8 cellular contexts compared by ENCODE assay signal in the genomic region with DNA sequence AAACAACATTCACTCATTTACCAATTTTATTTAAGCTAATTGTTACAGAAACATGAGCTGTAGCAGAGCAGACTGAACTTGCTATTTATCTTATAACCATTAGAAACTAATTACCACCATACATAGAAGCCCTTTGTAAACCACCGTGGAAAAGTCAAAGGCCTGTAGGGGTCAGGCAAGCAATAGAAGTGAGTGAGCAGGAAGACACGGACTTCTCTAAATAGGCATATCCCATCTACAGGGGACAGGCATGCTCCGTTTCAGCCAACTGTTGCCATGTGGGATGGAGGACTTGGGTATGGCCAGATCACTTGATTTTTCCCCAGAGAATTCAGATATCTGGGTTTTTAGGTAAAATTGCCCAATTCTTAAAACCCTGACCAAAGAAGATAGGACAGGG. TPM values are rescaled to one million over a fixed set of nuclear protein-coding genes. Genes with fewer than 3 reads are reported as not detected.
A peak's percentile ranks its signal among the peaks of the same experiment; 100 is the strongest.
DNase-seq lines count a peak whose midpoint lies in the region; TF ChIP-seq lines count a peak whose summit lies in the region.

No MANE protein-coding gene starts in this region.

- no peak for DNase-seq in GM10248 (ENCODE audit: extremely low spot score)
- peak; percentile 13 for DNase-seq in LHCN-M2 (ENCODE audit: low read depth)
- DNase-seq in cardiac fibroblast (ENCODE audit: low read depth in 2 of 2), result peak; percentile 40 to 41
- DNase-seq in NCI-H2227 treated with DMSO at 0.1 percent for 48 hours (lab: John Stamatoyannopoulos, UW), result no peak
- DNase-seq in activated effector memory CD4-positive, alpha-beta T cell treated with anti-CD3 and anti-CD28 coated beads, Interleukin-2, amount 50 U/mL, for 16 hours, result no peak
- DNase-seq in NCI-H2107 (lab: John Stamatoyannopoulos, UW), result no peak
- DNase-seq in epidermal melanocyte (ENCODE audit: insufficient read length, low spot score), result no peak

- H3K9me2 ChIP-seq in neural cell (ENCODE audit: insufficient read depth, low read length), result no peaks in the 10 kb centered on the region

- H4K20me1 ChIP-seq in neural cell (ENCODE audit: insufficient read depth), result no peaks in the 10 kb centered on the region

- TF ChIP-seq CTCF in GM10248 (IDR thresholded peaks at IDR 0.05; ENCODE audit: control extremely low read depth, extremely low read depth, low read depth, missing control alignments) (peak; percentile 47), cardiac fibroblast (IDR thresholded peaks at IDR 0.05; ENCODE audit: low read depth, low read length) (peak; percentile 32), neural cell (IDR thresholded peaks at IDR 0.05; ENCODE audit: poor library complexity, severe bottlenecking) (peak; percentile 49)

- peak; percentile 51 for TF ChIP-seq RAD21 in neural cell (conservative IDR thresholded peaks at IDR 0.05)

- no peaks in the 10 kb centered on the region for H3K27me3 ChIP-seq in neural cell (ENCODE audit: insufficient read depth, low read depth, low read length)

- no peaks in the 10 kb centered on the region for H3K79me2 ChIP-seq in neural cell (replicated peaks; ENCODE audit: insufficient read depth, low read length)

- no peak for TF ChIP-seq EP300 in neural cell (conservative IDR thresholded peaks at IDR 0.05; ENCODE audit: poor library complexity, severe bottlenecking)

- POLR2A ChIA-PET in GM10248 (lab: Yijun Ruan, JAX), result no interaction called here

- no peak overlapping the region for H3K9ac ChIP-seq in neural cell (ENCODE audit: low read length)

- H2AFZ ChIP-seq in neural cell (ENCODE audit: low read depth, low read length), result no peak overlapping the region

- no peak overlapping the region for H3K27ac ChIP-seq in neural cell (ENCODE audit: low read length)

- H3K9me3 ChIP-seq in neural cell (ENCODE audit: low read length), result no peaks in the 10 kb centered on the region

- H3F3A ChIP-seq in neural cell (ENCODE audit: insufficient read depth, low read length, poor library complexity, severe bottlenecking), result no peaks in the 10 kb centered on the region

- CTCF ChIA-PET in GM10248 (lab: Yijun Ruan, JAX), result interaction anchor here (1.4 to 6.4 kb wide), 8 partner anchors 10 to 640 kb away, joined by 3 to 46 read pairs (median 15); no protein-coding TSS in a partner anchor

- no peaks in the 10 kb centered on the region for H3K36me3 ChIP-seq in neural cell (ENCODE audit: insufficient read depth, low read length)

- H3K4me3 ChIP-seq in cardiac fibroblast (replicated peaks in 1 of 2; ENCODE audit: low read depth in 2 of 2, low read length in 2 of 2) (no peak overlapping the region), neural cell (ENCODE audit: low read length) (no peak overlapping the region)

- no peak overlapping the region for H3K4me2 ChIP-seq in neural cell (ENCODE audit: low read length)

TF ChIP-seq in neural cell, 6 proteins besides CTCF, POLR2A, EP300 and RAD21:
- TF ChIP-seq TAF1 (IDR thresholded peaks at IDR 0.05; ENCODE audit: low read depth) (no peak), SMC3 (conservative IDR thresholded peaks at IDR 0.05; ENCODE audit: poor library complexity) (peak; percentile 17), EZH2 (IDR thresholded peaks at IDR 0.05; ENCODE audit: borderline replicate concordance, insufficient read depth, low read length, poor library complexity, severe bottlenecking) (no peak)

RNA-seq across cellular contexts. Expression of gene PRRC1, which starts 44.8 kb away (rescaled TPM):
- total RNA-seq in LHCN-M2 (2014; rRNA removed), result 44.9 and 50.3 TPM in 2 replicates
- polyA plus RNA-seq in LHCN-M2 (2012), result 38.0 TPM
- polyA plus RNA-seq in neural cell, result 32.8 and 36.3 TPM in 2 replicates
- 73.3 and 86.8 TPM in 2 replicates for polyA minus RNA-seq in neural cell

Comparison
In these comparisons a context has a peak if more than half of its experiments do, and no peak if none do; other contexts are left out.
1. DNase-seq: peak in LHCN-M2 (single experiment) and cardiac fibroblast (2 of 2); none in GM10248 (single experiment), NCI-H2227 treated with DMSO at 0.1 percent for 48 hours (single experiment), activated effector memory CD4-positive, alpha-beta T cell treated with anti-CD3 and anti-CD28 coated beads, Interleukin-2, amount 50 U/mL, for 16 hours (single experiment), NCI-H2107 (single experiment) and epidermal melanocyte (single experiment).
2. Peak in every context shown above with its lines, with median percentiles within 50 percentile points of each other: CTCF ChIP-seq.